In genomic region chr2:101717041-101717817, GRCh38 we compare ENCODE assay signal across 11 cellular contexts. TPM values are rescaled to one million over a fixed set of nuclear protein-coding genes. Genes with fewer than 3 reads are reported as not detected.
DNase-seq lines count a peak whose midpoint lies in the region; ATAC-seq, FAIRE-seq and TF ChIP-seq lines count a peak whose summit lies in the region.
"Had no signal": no experiment of that assay in that cellular context is flagged by ENCODE, and none has a peak within 500 bp of the region (broad histone marks: within the 10 kb centered on the region; RNA-seq: fewer than 3 reads in every experiment).

No MANE protein-coding gene starts in this region.

- in situ Hi-C loops in gastrocnemius medialis (cut with MboI; ENCODE audit: low sequenced_read_pairs in 4 of 4): no loop called here

- TF ChIP-seq POLR2A in gastrocnemius medialis (IDR thresholded peaks at IDR 0.05) (no peak), H54 (IDR thresholded peaks at IDR 0.05; ENCODE audit: low read depth, low read length) (no peak)

- H3K27ac Mint-ChIP-seq in activated T-cell treated with anti-CD3 and anti-CD28 coated beads, Interleukin-2, amount 50 U/mL, for 24 hours: peak overlapping the region; percentile 96
- peak overlapping the region; percentile 79 for H3K27ac Mint-ChIP-seq in activated CD4-positive, alpha-beta memory T cell treated with anti-CD3 and anti-CD28 coated beads, Interleukin-2, amount 10 ng/mL, durations not matched to agents 7 days and 5 days
- peak overlapping the region; percentile 98 for H3K27ac Mint-ChIP-seq in stimulated activated naive CD8-positive, alpha-beta T cell treated with anti-CD3 and anti-CD28 coated beads, Interleukin-15, Interleukin-2, amounts not matched to agents 100 ng/mL and 50 ng/mL, for 24 hours

- H3K27ac ChIP-seq in gastrocnemius medialis: no peak overlapping the region
- H3K27ac ChIP-seq: cardiac muscle cell, SK-N-MC had no signal

- no peaks in the 10 kb centered on the region for H3K27me3 Mint-ChIP-seq in activated T-cell treated with anti-CD3 and anti-CD28 coated beads, Interleukin-2, amount 50 U/mL, for 24 hours
- H3K27me3 Mint-ChIP-seq in activated CD4-positive, alpha-beta memory T cell treated with anti-CD3 and anti-CD28 coated beads, Interleukin-2, amount 10 ng/mL, durations not matched to agents 7 days and 5 days: no peaks in the 10 kb centered on the region
- no peaks in the 10 kb centered on the region for H3K27me3 Mint-ChIP-seq in stimulated activated naive CD8-positive, alpha-beta T cell treated with anti-CD3 and anti-CD28 coated beads, Interleukin-15, Interleukin-2, amounts not matched to agents 100 ng/mL and 50 ng/mL, for 24 hours

- H3K4me1 Mint-ChIP-seq in activated T-cell treated with anti-CD3 and anti-CD28 coated beads, Interleukin-2, amount 50 U/mL, for 24 hours (ENCODE audit: low read depth): peaks cover 84% of the 10 kb centered on the region
- H3K4me1 Mint-ChIP-seq in activated CD4-positive, alpha-beta memory T cell treated with anti-CD3 and anti-CD28 coated beads, Interleukin-2, amount 10 ng/mL, durations not matched to agents 7 days and 5 days: peaks cover 66% of the 10 kb centered on the region
- H3K4me1 Mint-ChIP-seq in stimulated activated naive CD8-positive, alpha-beta T cell treated with anti-CD3 and anti-CD28 coated beads, Interleukin-15, Interleukin-2, amounts not matched to agents 100 ng/mL and 50 ng/mL, for 24 hours (ENCODE audit: low read depth): peaks cover 89% of the 10 kb centered on the region

- POLR2A ChIA-PET in activated CD4-positive, alpha-beta memory T cell treated with anti-CD3 and anti-CD28 coated beads, Interleukin-2, amount 10 ng/mL, durations not matched to agents 7 days and 5 days (lab: Charles Lee): interaction anchor here (0.8 to 5.5 kb wide), 14 partner anchors 8 to 464 kb away, joined by 3 to 64 read pairs (median 5); partner anchors contain the start of genes MAP4K4 and RFX8

- H3K36me3 ChIP-seq in gastrocnemius medialis: no peaks in the 10 kb centered on the region
- H3K36me3 ChIP-seq: cardiac muscle cell had no signal

- peak overlapping the region; percentile 42 for H3K4me3 Mint-ChIP-seq in activated T-cell treated with anti-CD3 and anti-CD28 coated beads, Interleukin-2, amount 50 U/mL, for 24 hours
- peak overlapping the region; percentile 38 for H3K4me3 Mint-ChIP-seq in activated CD4-positive, alpha-beta memory T cell treated with anti-CD3 and anti-CD28 coated beads, Interleukin-2, amount 10 ng/mL, durations not matched to agents 7 days and 5 days
- peak overlapping the region; percentile 55 for H3K4me3 Mint-ChIP-seq in stimulated activated naive CD8-positive, alpha-beta T cell treated with anti-CD3 and anti-CD28 coated beads, Interleukin-15, Interleukin-2, amounts not matched to agents 100 ng/mL and 50 ng/mL, for 24 hours

- H3K9me3 ChIP-seq in gastrocnemius medialis: no peaks in the 10 kb centered on the region

- H3K9me3 Mint-ChIP-seq in activated T-cell treated with anti-CD3 and anti-CD28 coated beads, Interleukin-2, amount 50 U/mL, for 24 hours: peaks cover 6% of the 10 kb centered on the region
- no peaks in the 10 kb centered on the region for H3K9me3 Mint-ChIP-seq in activated CD4-positive, alpha-beta memory T cell treated with anti-CD3 and anti-CD28 coated beads, Interleukin-2, amount 10 ng/mL, durations not matched to agents 7 days and 5 days
- H3K9me3 Mint-ChIP-seq in stimulated activated naive CD8-positive, alpha-beta T cell treated with anti-CD3 and anti-CD28 coated beads, Interleukin-15, Interleukin-2, amounts not matched to agents 100 ng/mL and 50 ng/mL, for 24 hours: peaks cover 4% of the 10 kb centered on the region

- TF ChIP-seq CTCF in gastrocnemius medialis (IDR thresholded peaks at IDR 0.05 in 4 of 5, conservative IDR thresholded peaks at IDR 0.05 in 1 of 5): no peak

- peaks cover 27% of the 10 kb centered on the region for H3K36me3 Mint-ChIP-seq in activated T-cell treated with anti-CD3 and anti-CD28 coated beads, Interleukin-2, amount 50 U/mL, for 24 hours (ENCODE audit: low read depth)
- H3K36me3 Mint-ChIP-seq in activated CD4-positive, alpha-beta memory T cell treated with anti-CD3 and anti-CD28 coated beads, Interleukin-2, amount 10 ng/mL, durations not matched to agents 7 days and 5 days (ENCODE audit: low read depth): peaks cover 48% of the 10 kb centered on the region
- H3K36me3 Mint-ChIP-seq in stimulated activated naive CD8-positive, alpha-beta T cell treated with anti-CD3 and anti-CD28 coated beads, Interleukin-15, Interleukin-2, amounts not matched to agents 100 ng/mL and 50 ng/mL, for 24 hours (ENCODE audit: low read depth): peaks cover 26% of the 10 kb centered on the region

- peaks cover 4 to 14% of the 10 kb centered on the region in 2 donors for H3K4me1 ChIP-seq in gastrocnemius medialis

- DNase-seq in activated T-cell treated with anti-CD3 and anti-CD28 coated beads, Interleukin-2, amount 50 U/mL, for 24 hours: no peak
- no peak for DNase-seq in activated T-cell treated with anti-CD3 and anti-CD28 coated beads, Interleukin-2, amount 50 U/mL, for 1 hour
- DNase-seq in activated CD4-positive, alpha-beta memory T cell treated with anti-CD3 and anti-CD28 coated beads, Interleukin-2, amount 10 ng/mL, durations not matched to agents 7 days and 5 days: peak; percentile 66
- DNase-seq in gastrocnemius medialis (no peak), urothelium cell line (ENCODE audit: low spot score) (no peak), H54 (ENCODE audit: insufficient read length, low spot score) (no peak)

- no peaks in the 10 kb centered on the region for H3K27me3 ChIP-seq in gastrocnemius medialis
- H3K27me3 ChIP-seq: cardiac muscle cell had no signal

- no peak overlapping the region for H3K4me3 ChIP-seq in gastrocnemius medialis
- H3K4me3 ChIP-seq: cardiac muscle cell, SK-N-MC had no signal

- CTCF ChIA-PET in activated CD4-positive, alpha-beta memory T cell treated with anti-CD3 and anti-CD28 coated beads, Interleukin-2, amount 10 ng/mL, durations not matched to agents 7 days and 5 days (lab: Charles Lee): interaction anchor here (0.8 to 2.7 kb wide), 8 partner anchors 12 to 524 kb away, joined by 3 to 11 read pairs (median 4); partner anchors contain the start of gene MAP4K4

- FAIRE-seq in urothelium cell line (lab: Jason Lieb, UNC): no peak
- no peak for FAIRE-seq in H54 (lab: Jason Lieb, UNC)
- FAIRE-seq: keratinocyte had no signal

- intact Hi-C loops in gastrocnemius medialis (cut with DNase I; ENCODE audit: low total_unique reads): no loop called here

- peak; percentile 76 for ATAC-seq in HG03066 (IDR thresholded peaks at IDR 0.05; ENCODE audit: low read depth, unreplicated experiment)
- ATAC-seq in gastrocnemius medialis: no peak

RNA-seq across cellular contexts. Expression of gene MAP4K4, which starts 19.7 kb away (rescaled TPM):
- 10 to 100 TPM; 71.6 to 77.5 TPM for total RNA-seq in activated CD4-positive, alpha-beta memory T cell treated with anti-CD3 and anti-CD28 coated beads, Interleukin-2, amount 10 ng/mL, durations not matched to agents 7 days and 5 days
- total RNA-seq in gastrocnemius medialis: 10 to 100 TPM; 40.0 to 85.5 (median 59.5) TPM
